22 cellular contexts compared by ENCODE assay signal in genomic region chr3:21310176-21310575, GRCh38.
"Had no signal": no experiment of that assay in that cellular context is flagged by ENCODE, and none has a peak within 500 bp of the region (broad histone marks: within the 10 kb centered on the region; RNA-seq: fewer than 3 reads in every experiment).

No MANE protein-coding gene starts in this region.

- H3K36me3 Mint-ChIP-seq: activated naive CD8-positive, alpha-beta T cell treated with anti-CD3 and anti-CD28 coated beads for 36 hours; WTC11 had no signal

- H3K27me3 ChIP-seq: ascending aorta, brain microvascular endothelial cell, gastroesophageal sphincter, tibial nerve had no signal

- FAIRE-seq: endothelial cell of umbilical vein, kidney had no signal

- ATAC-seq: activated CD8-positive, alpha-beta T cell treated with anti-CD3 and anti-CD28 coated beads for 36 hours; gastroesophageal sphincter; left colon; right cardiac atrium; T-helper 17 cell; WTC11 had no signal

- H3K4me3 ChIP-seq: ascending aorta, gastroesophageal sphincter, tibial nerve had no signal

- H3K4me1 ChIP-seq: ascending aorta, gastroesophageal sphincter, tibial nerve had no signal

- H3K9me3 ChIP-seq: ascending aorta, gastroesophageal sphincter had no signal

- H3K36me3 ChIP-seq: ascending aorta, brain microvascular endothelial cell, gastroesophageal sphincter, tibial nerve had no signal

- H3K27ac ChIP-seq: ascending aorta, brain microvascular endothelial cell, gastroesophageal sphincter, tibial nerve had no signal

- DNase-seq: activated CD4-positive, alpha-beta T cell treated with anti-CD3 and anti-CD28 coated beads, Interleukin-2, amount 50 U/mL, for 1 hour; activated CD8-positive, alpha-beta T cell treated with anti-CD3 and anti-CD28 coated beads for 36 hours; activated naive CD4-positive, alpha-beta T cell; activated naive CD8-positive, alpha-beta T cell treated with anti-CD3 and anti-CD28 coated beads for 36 hours; activated T-cell treated with anti-CD3 and anti-CD28 coated beads, Interleukin-2, amount 50 U/mL, for 48 hours; brain microvascular endothelial cell; caudate nucleus; hippocampal formation; kidney; left colon; mammary epithelial cell; posterior cingulate gyrus; right cardiac atrium; stimulated activated naive CD4-positive, alpha-beta T cell; T-helper 17 cell; T1000 had no signal

- H3K27ac Mint-ChIP-seq: activated CD8-positive, alpha-beta T cell treated with anti-CD3 and anti-CD28 coated beads for 36 hours; activated naive CD8-positive, alpha-beta T cell treated with anti-CD3 and anti-CD28 coated beads for 36 hours; nephron; T-helper 17 cell; WTC11 had no signal
